Comparison of ENCODE assay signal across 14 cellular contexts in genomic region chr4:48162162-48162561, GRCh38. TPM values are rescaled to one million over a fixed set of nuclear protein-coding genes. Genes with fewer than 3 reads are reported as not detected.
DNase-seq lines count a peak whose midpoint lies in the region; ATAC-seq and TF ChIP-seq lines count a peak whose summit lies in the region.
"Had no signal": no experiment of that assay in that cellular context is flagged by ENCODE, and none has a peak within 500 bp of the region (broad histone marks: within the 10 kb centered on the region; RNA-seq: fewer than 3 reads in every experiment).

No MANE protein-coding gene starts in this region.

- peak; percentile 11 for DNase-seq in activated CD4-positive, alpha-beta memory T cell treated with anti-CD3 and anti-CD28 coated beads for 36 hours
- no peak for DNase-seq in activated CD4-positive, alpha-beta memory T cell treated with anti-CD3 and anti-CD28 coated beads, Interleukin-2, amount 10 ng/mL, durations not matched to agents 7 days and 5 days
- DNase-seq in RWPE2 (ENCODE audit: low spot score) (no peak), fibroblast of gingiva (ENCODE audit: low read depth) (peak; percentile 12), H4 (ENCODE audit: low spot score) (no peak), CD14-positive monocyte (ENCODE audit: low spot score) (no peak)
- DNase-seq in stimulated activated naive CD8-positive, alpha-beta T cell treated with anti-CD3 and anti-CD28 coated beads, Interleukin-15, Interleukin-2, amounts not matched to agents 100 U/mL and 50 U/mL, for 24 hours = no peak
- DNase-seq in stimulated activated CD4-positive, alpha-beta T cell treated with anti-CD3 and anti-CD28 coated beads, Interleukin-2, amount 100 ng/mL, for 48 hours = no peak
- DNase-seq: activated CD8-positive, alpha-beta memory T cell treated with anti-CD3 and anti-CD28 coated beads, Interleukin-2, amount 50 U/mL, for 4 hours; effector memory CD8-positive, alpha-beta T cell; SJCRH30; small intestine had no signal

- H3K27me3 ChIP-seq in RWPE2 (ENCODE audit: insufficient read depth, poor library complexity, severe bottlenecking) = no peaks in the 10 kb centered on the region
- H3K27me3 ChIP-seq: SJCRH30 had no signal

- H3K4me1 ChIP-seq in RWPE2 (ENCODE audit: insufficient read depth, poor library complexity, severe bottlenecking) = peaks cover 3% of the 10 kb centered on the region

- no peak overlapping the region for H3K27ac ChIP-seq in RWPE2 (ENCODE audit: poor library complexity, severe bottlenecking)
- H3K27ac ChIP-seq: SJCRH30, VCaP had no signal

- intact Hi-C loops in activated CD4-positive, alpha-beta memory T cell treated with anti-CD3 and anti-CD28 coated beads for 36 hours (cut with micrococcal nuclease) = no loop called here
- intact Hi-C loops in CD14-positive monocyte (cut with micrococcal nuclease) = no loop called here

- H3K4me1 Mint-ChIP-seq in activated CD4-positive, alpha-beta memory T cell treated with anti-CD3 and anti-CD28 coated beads for 36 hours (ENCODE audit: low read depth) = peaks cover 19% of the 10 kb centered on the region
- H3K4me1 Mint-ChIP-seq in activated CD4-positive, alpha-beta memory T cell treated with anti-CD3 and anti-CD28 coated beads, Interleukin-2, amount 10 ng/mL, durations not matched to agents 7 days and 5 days = peaks cover 7% of the 10 kb centered on the region
- peaks cover 4% of the 10 kb centered on the region for H3K4me1 Mint-ChIP-seq in CD14-positive monocyte

- POLR2A ChIA-PET in activated CD4-positive, alpha-beta memory T cell treated with anti-CD3 and anti-CD28 coated beads for 36 hours (lab: Charles Lee) = no interaction called here
- POLR2A ChIA-PET in activated CD4-positive, alpha-beta memory T cell treated with anti-CD3 and anti-CD28 coated beads, Interleukin-2, amount 10 ng/mL, durations not matched to agents 7 days and 5 days (lab: Charles Lee) = no interaction called here

- CTCF ChIA-PET in activated CD4-positive, alpha-beta memory T cell treated with anti-CD3 and anti-CD28 coated beads for 36 hours (lab: Charles Lee) = no interaction called here
- CTCF ChIA-PET in activated CD4-positive, alpha-beta memory T cell treated with anti-CD3 and anti-CD28 coated beads, Interleukin-2, amount 10 ng/mL, durations not matched to agents 7 days and 5 days (lab: Charles Lee) = no interaction called here

- H3K4me3 ChIP-seq in RWPE2 (ENCODE audit: severe bottlenecking) = no peak overlapping the region
- H3K4me3 ChIP-seq: SJCRH30 had no signal

- H3K27ac Mint-ChIP-seq in activated CD4-positive, alpha-beta memory T cell treated with anti-CD3 and anti-CD28 coated beads for 36 hours = no peak overlapping the region
- H3K27ac Mint-ChIP-seq in activated CD4-positive, alpha-beta memory T cell treated with anti-CD3 and anti-CD28 coated beads, Interleukin-2, amount 10 ng/mL, durations not matched to agents 7 days and 5 days = no peak overlapping the region
- peak overlapping the region in 1 of 7 donors; percentile 18 for H3K27ac Mint-ChIP-seq in CD14-positive monocyte
- H3K27ac Mint-ChIP-seq: effector memory CD8-positive, alpha-beta T cell had no signal

- no peaks in the 10 kb centered on the region for H3K36me3 ChIP-seq in RWPE2 (ENCODE audit: low read depth)

- H3K27me3 Mint-ChIP-seq in activated CD4-positive, alpha-beta memory T cell treated with anti-CD3 and anti-CD28 coated beads for 36 hours = peaks cover 1% of the 10 kb centered on the region
- H3K27me3 Mint-ChIP-seq in activated CD4-positive, alpha-beta memory T cell treated with anti-CD3 and anti-CD28 coated beads, Interleukin-2, amount 10 ng/mL, durations not matched to agents 7 days and 5 days = no peaks in the 10 kb centered on the region
- H3K27me3 Mint-ChIP-seq in CD14-positive monocyte (ENCODE audit: low read depth in 3 of 3) = peaks cover 0 to 3% (median 1%) of the 10 kb centered on the region in 3 donors
- H3K27me3 Mint-ChIP-seq: effector memory CD8-positive, alpha-beta T cell had no signal

- H3K9me3 ChIP-seq in RWPE2 (ENCODE audit: severe bottlenecking) = no peaks in the 10 kb centered on the region
- H3K9me3 ChIP-seq: SJCRH30 had no signal

- peaks cover 6% of the 10 kb centered on the region for H3K36me3 Mint-ChIP-seq in activated CD4-positive, alpha-beta memory T cell treated with anti-CD3 and anti-CD28 coated beads for 36 hours
- no peaks in the 10 kb centered on the region for H3K36me3 Mint-ChIP-seq in activated CD4-positive, alpha-beta memory T cell treated with anti-CD3 and anti-CD28 coated beads, Interleukin-2, amount 10 ng/mL, durations not matched to agents 7 days and 5 days (ENCODE audit: low read depth)
- H3K36me3 Mint-ChIP-seq in CD14-positive monocyte = peaks cover 56 to 73% of the 10 kb centered on the region in 2 donors

- H3K9me3 Mint-ChIP-seq in activated CD4-positive, alpha-beta memory T cell treated with anti-CD3 and anti-CD28 coated beads for 36 hours = peaks cover 2% of the 10 kb centered on the region
- no peaks in the 10 kb centered on the region for H3K9me3 Mint-ChIP-seq in activated CD4-positive, alpha-beta memory T cell treated with anti-CD3 and anti-CD28 coated beads, Interleukin-2, amount 10 ng/mL, durations not matched to agents 7 days and 5 days
- peaks cover 1 to 8% (median 2%) of the 10 kb centered on the region in 7 donors for H3K9me3 Mint-ChIP-seq in CD14-positive monocyte
- H3K9me3 Mint-ChIP-seq: effector memory CD8-positive, alpha-beta T cell had no signal

- no peak overlapping the region for H3K4me3 Mint-ChIP-seq in activated CD4-positive, alpha-beta memory T cell treated with anti-CD3 and anti-CD28 coated beads for 36 hours
- H3K4me3 Mint-ChIP-seq in activated CD4-positive, alpha-beta memory T cell treated with anti-CD3 and anti-CD28 coated beads, Interleukin-2, amount 10 ng/mL, durations not matched to agents 7 days and 5 days = no peak overlapping the region
- H3K4me3 Mint-ChIP-seq in CD14-positive monocyte = no peak overlapping the region
- H3K4me3 Mint-ChIP-seq: effector memory CD8-positive, alpha-beta T cell had no signal

- TF ChIP-seq CTCF in RWPE2 (IDR thresholded peaks at IDR 0.05; ENCODE audit: poor library complexity, severe bottlenecking) (no peak), CD14-positive monocyte (IDR thresholded peaks at IDR 0.05) (no peak)

- ATAC-seq in RWPE2 (ENCODE audit: low read depth) = peak; percentile 58; the same call in 2 of the 3 replicates
- ATAC-seq in stimulated activated naive CD8-positive, alpha-beta T cell treated with anti-CD3 and anti-CD28 coated beads, Interleukin-15, Interleukin-2, amounts not matched to agents 100 U/mL and 50 U/mL, for 24 hours = peak; percentile 81
- ATAC-seq: effector memory CD8-positive, alpha-beta T cell had no signal

RNA-seq across cellular contexts. Expression of gene TXK, which starts 28.1 kb away (rescaled TPM):
- total RNA-seq in activated CD4-positive, alpha-beta memory T cell treated with anti-CD3 and anti-CD28 coated beads for 36 hours = 10 to 100 TPM; 16.5 to 18.4 TPM
- total RNA-seq in activated CD4-positive, alpha-beta memory T cell treated with anti-CD3 and anti-CD28 coated beads, Interleukin-2, amount 10 ng/mL, durations not matched to agents 7 days and 5 days = 10 to 100 TPM; 15.2 to 18.5 TPM
- total RNA-seq in H4 (2014; rRNA removed; shearing (Covaris generic)) = 0.06 and 0.64 TPM in 2 replicates
- under 1 TPM; 0.13 to 0.54 TPM for polyA plus RNA-seq in CD14-positive monocyte
- polyA plus RNA-seq: neural cell had no signal

Comparison
In these comparisons a context has a peak if more than half of its experiments do, and no peak if none do; other contexts are left out.
1. DNase-seq: peak in activated CD4-positive, alpha-beta memory T cell treated with anti-CD3 and anti-CD28 coated beads for 36 hours (single experiment) and fibroblast of gingiva (single experiment); none in activated CD4-positive, alpha-beta memory T cell treated with anti-CD3 and anti-CD28 coated beads, Interleukin-2, amount 10 ng/mL, durations not matched to agents 7 days and 5 days (single experiment), RWPE2 (single experiment), stimulated activated naive CD8-positive, alpha-beta T cell treated with anti-CD3 and anti-CD28 coated beads, Interleukin-15, Interleukin-2, amounts not matched to agents 100 U/mL and 50 U/mL, for 24 hours (single experiment), H4 (single experiment), CD14-positive monocyte (single experiment) and stimulated activated CD4-positive, alpha-beta T cell treated with anti-CD3 and anti-CD28 coated beads, Interleukin-2, amount 100 ng/mL, for 48 hours (0 of 2).